Comparison of ENCODE assay signal across 7 cellular contexts in genomic region chr21:37049741-37050140, GRCh38. TPM values are rescaled to one million over a fixed set of nuclear protein-coding genes. Genes with fewer than 3 reads are reported as not detected.
"Had no signal": no experiment of that assay in that cellular context is flagged by ENCODE, and none has a peak within 500 bp of the region (broad histone marks: within the 10 kb centered on the region; RNA-seq: fewer than 3 reads in every experiment).

No MANE protein-coding gene starts in this region.

RNA-seq across cellular contexts. Expression of gene RIPPLY3, which starts 43.2 kb away (rescaled TPM):
- total RNA-seq: activated B cell treated with CpG ODN at 0.5 μM for 24 hours; activated CD4-positive, alpha-beta memory T cell treated with anti-CD3 and anti-CD28 coated beads, Interleukin-2, amount 10 ng/mL, durations not matched to agents 7 days and 5 days; activated CD8-positive, alpha-beta T cell treated with anti-CD3 and anti-CD28 coated beads for 36 hours; T-cell; T-helper 1 cell treated with Interleukin-12 subunit alpha and Interleukin-12 subunit beta and Interleukin-4 antibody, amounts not matched to agents 30 ng/mL and 1 ng/mL, for 36 hours; T-helper 17 cell; T-helper 2 cell treated with Interferon-gamma antibody and Interleukin-4, amounts not matched to agents 100 ng/mL and 5 ng/mL, for 36 hours had no signal
